Comparison of ENCODE assay signal across 30 cellular contexts in the genomic region with DNA sequence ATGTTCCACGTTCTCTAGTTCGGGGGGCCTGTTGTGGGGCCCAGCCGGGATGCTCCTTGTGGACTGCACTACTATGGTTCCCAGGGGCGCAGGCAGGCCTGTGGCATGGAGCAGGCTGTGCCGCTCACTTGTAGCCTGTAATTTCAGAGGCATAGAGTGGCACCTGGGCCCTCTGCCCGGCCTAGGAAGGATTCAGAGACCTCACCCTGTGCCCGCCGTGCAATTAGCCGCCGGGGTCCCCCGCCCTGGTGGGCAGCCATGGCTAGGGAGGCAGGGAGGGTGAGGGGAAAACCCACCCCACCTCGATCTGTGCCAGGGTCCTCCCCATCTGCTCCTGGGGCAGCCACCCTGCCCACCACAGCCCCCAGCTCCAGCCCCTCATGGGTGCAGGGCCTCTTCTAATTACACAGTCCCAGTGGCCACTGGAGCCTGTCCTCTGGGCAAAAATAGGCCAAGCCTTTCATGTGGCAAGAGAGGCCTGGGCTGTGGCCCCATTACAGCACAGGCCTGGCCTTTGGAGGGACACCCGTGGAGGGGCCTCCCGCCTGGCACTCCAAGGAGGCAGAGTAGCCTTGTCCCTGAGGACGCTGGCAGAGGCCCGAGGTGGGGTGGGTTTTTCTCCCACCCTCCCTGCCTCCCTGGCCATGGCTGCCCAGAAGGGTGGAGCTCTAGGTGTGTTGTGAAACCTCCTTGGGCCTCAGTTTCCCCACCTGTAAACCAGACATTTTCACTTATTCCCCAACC. TPM values are rescaled to one million over a fixed set of nuclear protein-coding genes. Genes with fewer than 3 reads are reported as not detected.
"Had no signal": no experiment of that assay in that cellular context is flagged by ENCODE, and none has a peak within 500 bp of the region (broad histone marks: within the 10 kb centered on the region; RNA-seq: fewer than 3 reads in every experiment).

No MANE protein-coding gene starts in this region.

- H3K4me1 ChIP-seq: esophagus squamous epithelium, lower lobe of right lung, prostate gland, right atrium auricular region, testis, tibial artery, upper lobe of left lung had no signal

- H3K27me3 ChIP-seq: dorsolateral prefrontal cortex, right atrium auricular region, testis, upper lobe of left lung had no signal

- H3K4me1 Mint-ChIP-seq: neural crest cell had no signal

- H3K9me3 Mint-ChIP-seq: natural killer cell treated with Interleukin-12 subunit alpha and Interleukin-12 subunit beta and Interleukin-15 and Interleukin-18, amount 100 ng/mL, for 72 hours; stimulated activated naive CD8-positive, alpha-beta T cell treated with anti-CD3 and anti-CD28 coated beads, Interleukin-15, Interleukin-2, amounts not matched to agents 100 ng/mL and 50 ng/mL, for 24 hours had no signal

- H3K36me3 ChIP-seq: esophagus squamous epithelium, heart right ventricle, lower lobe of right lung, prostate gland, right atrium auricular region, tibial artery, upper lobe of left lung had no signal

- DNase-seq: cerebellar nuclear complex; cortex of kidney; dorsolateral prefrontal cortex; effector memory CD4-positive, alpha-beta T cell; erythroblast; esophagus squamous epithelium; foreskin melanocyte; glutamatergic neuron; heart right ventricle; hippocampal formation; kidney glomerular epithelial cell; left colon; left ventricle myocardium superior; lower lobe of right lung; stimulated activated CD4-positive, alpha-beta T cell treated with anti-CD3 and anti-CD28 coated beads, Interleukin-12 subunit alpha, Interleukin-12 subunit beta, amount 100 ng/mL, for 4 hours; stimulated activated CD4-positive, alpha-beta T cell treated with anti-CD3 and anti-CD28 coated beads, Interleukin-1b, Interleukin-23, amount 100 ng/mL, for 48 hours; stimulated activated CD4-positive, alpha-beta T cell treated with anti-CD3 and anti-CD28 coated beads, Interleukin-4, amount 100 ng/mL, for 1 hour; stimulated activated CD8-positive, alpha-beta memory T cell treated with anti-CD3 and anti-CD28 coated beads, Interleukin-4, amount 100 ng/mL, for 48 hours; testis; tibial artery had no signal

- H3K4me3 Mint-ChIP-seq: natural killer cell treated with Interleukin-12 subunit alpha and Interleukin-12 subunit beta and Interleukin-15 and Interleukin-18, amount 100 ng/mL, for 72 hours; neural crest cell; stimulated activated naive CD8-positive, alpha-beta T cell treated with anti-CD3 and anti-CD28 coated beads, Interleukin-15, Interleukin-2, amounts not matched to agents 100 ng/mL and 50 ng/mL, for 24 hours had no signal

- H3K27ac ChIP-seq: dorsolateral prefrontal cortex, esophagus squamous epithelium, heart right ventricle, lower lobe of right lung, prostate gland, right atrium auricular region, testis, tibial artery, upper lobe of left lung had no signal

- FAIRE-seq: islet of Langerhans, urothelium cell line had no signal

- H3K4me2 ChIP-seq: smooth muscle cell had no signal

- H3K36me3 Mint-ChIP-seq: natural killer cell treated with Interleukin-12 subunit alpha and Interleukin-12 subunit beta and Interleukin-15 and Interleukin-18, amount 100 ng/mL, for 72 hours had no signal

- ATAC-seq: heart right ventricle, left colon, left ventricle myocardium superior, lower lobe of right lung, sciatic nerve had no signal

- H3K9me3 ChIP-seq: esophagus squamous epithelium, heart right ventricle, lower lobe of right lung, prostate gland, right atrium auricular region, testis, tibial artery, upper lobe of left lung had no signal

- H3K4me3 ChIP-seq: dorsolateral prefrontal cortex, esophagus squamous epithelium, heart right ventricle, lower lobe of right lung, prostate gland, right atrium auricular region, smooth muscle cell, testis, tibial artery, upper lobe of left lung had no signal

- H3K27ac Mint-ChIP-seq: natural killer cell treated with Interleukin-12 subunit alpha and Interleukin-12 subunit beta and Interleukin-15 and Interleukin-18, amount 100 ng/mL, for 72 hours; stimulated activated naive CD8-positive, alpha-beta T cell treated with anti-CD3 and anti-CD28 coated beads, Interleukin-15, Interleukin-2, amounts not matched to agents 100 ng/mL and 50 ng/mL, for 24 hours had no signal

RNA-seq across cellular contexts. Expression of a gene that starts 5.2 kb away (rescaled TPM):
- total RNA-seq: natural killer cell treated with Interleukin-12 subunit alpha and Interleukin-12 subunit beta and Interleukin-15 and Interleukin-18, amount 100 ng/mL, for 72 hours had no signal
